Comparison of ENCODE assay signal across 8 cellular contexts in the genomic region with DNA sequence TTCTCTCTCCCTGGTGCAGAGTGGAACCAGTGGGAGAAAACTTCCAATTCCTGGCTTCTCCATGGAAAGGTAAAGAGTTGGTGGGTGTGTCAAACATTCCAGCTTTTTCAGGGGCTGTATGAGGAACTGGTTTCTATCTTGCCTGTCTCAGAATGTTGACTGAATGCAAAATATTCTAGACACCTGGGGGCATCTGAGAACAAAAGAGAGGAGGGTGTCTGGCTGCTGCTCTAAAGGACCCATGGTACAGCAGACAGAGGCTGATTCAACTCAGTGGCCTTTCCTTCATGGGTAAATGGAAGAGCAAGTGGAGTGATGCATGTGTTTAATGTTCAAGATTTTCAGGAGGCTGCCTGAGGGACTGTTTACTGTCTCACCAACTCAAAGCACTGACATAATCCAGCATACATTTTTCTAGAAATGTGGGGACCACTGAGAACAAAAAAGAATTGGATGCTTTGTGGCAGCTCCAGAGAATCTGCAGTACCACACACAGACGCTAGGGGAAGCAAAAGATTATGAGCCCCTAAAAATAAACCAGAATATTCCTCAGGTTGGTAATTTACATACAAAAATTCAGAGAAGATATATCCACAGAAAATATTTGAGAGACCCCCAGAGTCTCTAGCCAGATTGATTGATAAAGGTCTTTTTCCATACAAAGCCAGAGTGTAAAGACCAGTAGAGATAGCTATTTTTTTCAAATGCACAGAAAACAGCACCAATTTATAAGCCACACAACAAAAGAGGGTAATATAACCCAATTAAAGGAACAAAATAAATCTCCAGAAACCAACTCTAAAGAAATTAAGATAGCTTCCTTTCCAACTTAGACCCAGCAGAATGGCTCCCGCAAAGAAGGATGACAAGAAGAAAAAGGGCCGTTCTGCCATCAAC. TPM values are rescaled to one million over a fixed set of nuclear protein-coding genes. Genes with fewer than 3 reads are reported as not detected.
DNase-seq lines count a peak whose midpoint lies in the region; ATAC-seq and TF ChIP-seq lines count a peak whose summit lies in the region.

No MANE protein-coding gene starts in this region.

- no peaks in the 10 kb centered on the region for H3K79me2 ChIP-seq in DOHH2 (ENCODE audit: control insufficient read depth, low read length)

- H3K36me3 ChIP-seq in DOHH2 (ENCODE audit: control insufficient read depth, low read length): no peaks in the 10 kb centered on the region
- H3K36me3 ChIP-seq in IMR-90 (ENCODE audit: control insufficient read depth, insufficient read depth, low read length): no peaks in the 10 kb centered on the region
- H3K36me3 ChIP-seq in MG63: no peaks in the 10 kb centered on the region

- H2BK20ac ChIP-seq in IMR-90 (ENCODE audit: low read depth, low read length): no peak overlapping the region

- no peak overlapping the region for H2BK120ac ChIP-seq in IMR-90 (ENCODE audit: low read depth, low read length)

- no peak overlapping the region for H3K4me3 Mint-ChIP-seq in nephron

- no peak overlapping the region for H3K56ac ChIP-seq in IMR-90 (ENCODE audit: extremely low read depth, insufficient read depth, low read length)

- intact Hi-C loops in IMR-90 (cut with micrococcal nuclease): loop anchor here (5.0 kb wide), 1 partner anchor 208 kb away; no protein-coding TSS in a partner anchor

- H2BK15ac ChIP-seq in IMR-90 (ENCODE audit: low read depth, low read length): no peak overlapping the region

- H3K4me2 ChIP-seq in DOHH2 (ENCODE audit: low read length) (no peak overlapping the region), IMR-90 (ENCODE audit: low read depth, low read length) (no peak overlapping the region)

- TF ChIP-seq CTCF in DOHH2 (IDR thresholded peaks at IDR 0.05; ENCODE audit: low read depth, low read length, poor library complexity, severe bottlenecking) (peak; percentile 58), IMR-90 (conservative IDR thresholded peaks at IDR 0.05; ENCODE audit: low read depth, low read length) (peak; percentile 66), cardiac fibroblast (IDR thresholded peaks at IDR 0.05; ENCODE audit: low read depth, low read length) (peak; percentile 66), nephron (IDR thresholded peaks at IDR 0.05; ENCODE audit: unreplicated experiment in 3 of 3) (peak; percentile 39 to 48 (median 40))

- H3K4me1 Mint-ChIP-seq in nephron: no peaks in the 10 kb centered on the region

- no peaks in the 10 kb centered on the region for H3K9me1 ChIP-seq in IMR-90 (ENCODE audit: insufficient read depth, low read length)

- H3K4me3 ChIP-seq in DOHH2 (ENCODE audit: low read length): no peak overlapping the region
- H3K4me3 ChIP-seq in IMR-90 (ENCODE audit: insufficient read depth, low read depth, low read length): no peak overlapping the region
- H3K4me3 ChIP-seq in cardiac fibroblast (replicated peaks in 1 of 2; ENCODE audit: low read depth in 2 of 2, low read length in 2 of 2): no peak overlapping the region
- H3K4me3 ChIP-seq in MG63: no peak overlapping the region

- H3K27ac Mint-ChIP-seq in nephron: no peak overlapping the region

- dilution Hi-C loops in IMR-90 (cut with HindIII; ENCODE audit: low sequenced_read_pairs, unreplicated experiment): no loop called here

- TF ChIP-seq RAD21 in IMR-90 (IDR thresholded peaks at IDR 0.05; ENCODE audit: low read length): peak; percentile 60

- 100% methylated on average over 1 of the region's 3 CpGs; no CpG with 5 or more reads in 1 of the 2 experiments for WGBS in IMR-90 (ENCODE audit: extremely low coverage in 2 of 2, insufficient read length in 1 of 2), 2 experiments

- H4K20me1 ChIP-seq in DOHH2 (ENCODE audit: control insufficient read depth, insufficient read depth, low read depth, low read length) (no peaks in the 10 kb centered on the region), IMR-90 (ENCODE audit: insufficient read depth, low read length) (no peaks in the 10 kb centered on the region)

- in situ Hi-C loops in IMR-90 (cut with MboI; ENCODE audit: low sequenced_read_pairs): no loop called here

- no peak overlapping the region for H3K9ac ChIP-seq in IMR-90 (ENCODE audit: low read depth, low read length)

- no peak overlapping the region for H4K91ac ChIP-seq in IMR-90 (ENCODE audit: insufficient read depth, low read depth, low read length)

- no peaks in the 10 kb centered on the region for H3K9me2 ChIP-seq in DOHH2 (replicated peaks; ENCODE audit: control insufficient read depth, low read length)

- CTCF ChIA-PET in IMR-90 (lab: Yijun Ruan, JAX): no interaction called here

- H3K36me3 Mint-ChIP-seq in nephron (ENCODE audit: low read depth): no peaks in the 10 kb centered on the region

- no peak overlapping the region for H2AFZ ChIP-seq in IMR-90 (replicated peaks; ENCODE audit: low read length, poor library complexity)

- peak; percentile 59 for ATAC-seq in IMR-90 (ENCODE audit: low read depth)
- no peak for ATAC-seq in GM18502 (IDR thresholded peaks at IDR 0.05; ENCODE audit: poor library complexity, unreplicated experiment)
- ATAC-seq in HG03469 (IDR thresholded peaks at IDR 0.05; ENCODE audit: unreplicated experiment): no peak

- no peak overlapping the region for H2AK5ac ChIP-seq in IMR-90 (ENCODE audit: low read depth, low read length)

- H3F3A ChIP-seq in DOHH2 (ENCODE audit: control insufficient read depth, insufficient read depth): no peaks in the 10 kb centered on the region

- no TSS peak for BruUV-seq in IMR-90 (replicated peaks; lab: Mats Ljungman, UMichigan)

- H3K23ac ChIP-seq in IMR-90 (ENCODE audit: low read depth, low read length): no peak overlapping the region

- POLR2A ChIA-PET in IMR-90 (lab: Charles Lee; ENCODE audit: unreplicated experiment): no interaction called here

- no peak overlapping the region for H4K8ac ChIP-seq in IMR-90 (ENCODE audit: low read depth in 2 of 2, low read length in 2 of 2)

- H3K79me1 ChIP-seq in IMR-90 (ENCODE audit: low read depth in 1 of 2, low read length in 2 of 2): no peaks in the 10 kb centered on the region

- H3K14ac ChIP-seq in IMR-90 (replicated peaks; ENCODE audit: low read depth, low read length): no peak overlapping the region

- H3K9me3 ChIP-seq in DOHH2 (ENCODE audit: control insufficient read depth, insufficient read depth, low read length) (no peaks in the 10 kb centered on the region), IMR-90 (ENCODE audit: control insufficient read depth, insufficient read depth, low read length) (peaks cover 2% of the 10 kb centered on the region), MG63 (no peaks in the 10 kb centered on the region)

- H3K4me1 ChIP-seq in DOHH2 (ENCODE audit: control insufficient read depth, low read length) (no peaks in the 10 kb centered on the region), IMR-90 (ENCODE audit: control insufficient read depth, insufficient read depth, low read length) (no peaks in the 10 kb centered on the region)

- H3K27me3 Mint-ChIP-seq in nephron (ENCODE audit: low read depth): peaks cover 3% of the 10 kb centered on the region

- TF ChIP-seq POLR2A in IMR-90 (IDR thresholded peaks at IDR 0.05; ENCODE audit: low read depth, low read length): no peak

- no peak overlapping the region for H2BK5ac ChIP-seq in IMR-90 (ENCODE audit: low read depth, low read length, poor library complexity, severe bottlenecking)

- no peak overlapping the region for H3K18ac ChIP-seq in IMR-90 (ENCODE audit: low read depth, low read length)

- no peak overlapping the region for H3K27ac ChIP-seq in DOHH2 (ENCODE audit: low read depth, low read length)
- no peak overlapping the region for H3K27ac ChIP-seq in IMR-90 (ENCODE audit: insufficient read depth, low read length)

- DNase-seq in IMR-90: peak; percentile 4
- peak; percentile 21 for DNase-seq in cardiac fibroblast (ENCODE audit: low read depth in 2 of 2)
- no peak for DNase-seq in MG63
- DNase-seq in stimulated activated CD4-positive, alpha-beta T cell treated with anti-CD3 and anti-CD28 coated beads, Interleukin-4, amount 100 ng/mL, for 4 hours: no peak

- H3K27me3 ChIP-seq in DOHH2 (ENCODE audit: control insufficient read depth, low read length) (no peaks in the 10 kb centered on the region), IMR-90 (ENCODE audit: control insufficient read depth, insufficient read depth, low read length) (peaks cover 2% of the 10 kb centered on the region; the same call in 1 of the 2 replicates), MG63 (no peaks in the 10 kb centered on the region)

- H3K4ac ChIP-seq in IMR-90 (ENCODE audit: low read depth, low read length): no peak overlapping the region

- H3K9me3 Mint-ChIP-seq in nephron: peaks cover 49% of the 10 kb centered on the region

- no peak overlapping the region for H4K5ac ChIP-seq in IMR-90 (ENCODE audit: low read depth, low read length)

- no peak overlapping the region for H2AK9ac ChIP-seq in IMR-90 (replicated peaks; ENCODE audit: low read depth, low read length, poor library complexity)

TF ChIP-seq in IMR-90, 13 proteins besides CTCF, POLR2A, EP300 and RAD21:
- no peak for TF ChIP-seq RFX5 (IDR thresholded peaks at IDR 0.05; ENCODE audit: low read depth, low read length)
- peak; percentile 44; the same call in 1 of the 2 replicates for TF ChIP-seq SMC3 (IDR thresholded peaks at IDR 0.05; ENCODE audit: low read depth, low read length)
TF ChIP-seq in IMR-90: peak in this region for 1.

RNA-seq across cellular contexts. Expression of a gene that starts 48.0 kb away (rescaled TPM):
- 1.6 and 1.7 TPM in 2 replicates for total RNA-seq in IMR-90 (2012; rRNA removed)
- polyA plus RNA-seq in IMR-90 (2012; rRNA removed): 2.3 and 2.5 TPM in 2 replicates
- 1.1 and 1.6 TPM in 2 replicates for polyA plus RNA-seq in IMR-90 (2012; cell fraction: cytosol; rRNA removed)
- polyA plus RNA-seq in IMR-90 (2012; cell fraction: nucleus; rRNA removed; ENCODE audit: low replicate concordance): 3.8 and 5.7 TPM in 2 replicates
- total RNA-seq in MG63 (2014; rRNA removed; shearing (Covaris generic); ENCODE audit: low replicate concordance): 1.4 and 2.8 TPM in 2 replicates

Comparison
In these comparisons a context has a peak if more than half of its experiments do, and no peak if none do; other contexts are left out.
1. DNase-seq: peak in IMR-90 (single experiment) and cardiac fibroblast (2 of 2); none in MG63 (single experiment) and stimulated activated CD4-positive, alpha-beta T cell treated with anti-CD3 and anti-CD28 coated beads, Interleukin-4, amount 100 ng/mL, for 4 hours (0 of 2).
2. Peak in every context shown above with its lines, with median percentiles within 50 percentile points of each other: CTCF ChIP-seq.